In the genomic region with DNA sequence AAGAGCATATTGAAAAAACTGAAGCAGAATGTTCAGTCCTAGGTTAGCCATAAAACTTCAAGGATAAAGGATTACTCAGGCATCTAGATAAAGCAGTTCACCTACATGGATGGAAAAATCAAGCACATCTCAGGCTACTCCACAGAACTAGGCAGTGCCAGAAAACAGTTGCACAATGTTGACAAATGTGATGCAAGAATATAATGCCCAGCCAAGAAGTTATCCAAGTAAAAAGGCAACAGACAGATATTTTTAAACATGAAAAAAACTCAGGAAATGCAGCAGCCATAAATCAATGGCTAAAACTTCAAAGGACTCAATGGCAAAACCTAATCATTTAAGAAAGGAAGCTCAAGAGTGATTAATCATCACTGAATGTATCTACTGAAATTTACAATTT, we compare ENCODE assay signal across 2 cellular contexts.
TF ChIP-seq lines count a peak whose summit lies in the region.

No MANE protein-coding gene starts in this region.

TF ChIP-seq in IMR-90, 13 proteins besides CTCF, POLR2A, EP300 and RAD21 (continued from another document):
- TF ChIP-seq CEBPB (IDR thresholded peaks at IDR 0.05; ENCODE audit: low read depth, low read length), result peak; percentile 83

TF ChIP-seq in SK-N-SH treated with all-trans-retinoic acid at 6 μM for 48 hours, 23 proteins besides CTCF, POLR2A, EP300 and RAD21:
- TF ChIP-seq, protein P1, sequence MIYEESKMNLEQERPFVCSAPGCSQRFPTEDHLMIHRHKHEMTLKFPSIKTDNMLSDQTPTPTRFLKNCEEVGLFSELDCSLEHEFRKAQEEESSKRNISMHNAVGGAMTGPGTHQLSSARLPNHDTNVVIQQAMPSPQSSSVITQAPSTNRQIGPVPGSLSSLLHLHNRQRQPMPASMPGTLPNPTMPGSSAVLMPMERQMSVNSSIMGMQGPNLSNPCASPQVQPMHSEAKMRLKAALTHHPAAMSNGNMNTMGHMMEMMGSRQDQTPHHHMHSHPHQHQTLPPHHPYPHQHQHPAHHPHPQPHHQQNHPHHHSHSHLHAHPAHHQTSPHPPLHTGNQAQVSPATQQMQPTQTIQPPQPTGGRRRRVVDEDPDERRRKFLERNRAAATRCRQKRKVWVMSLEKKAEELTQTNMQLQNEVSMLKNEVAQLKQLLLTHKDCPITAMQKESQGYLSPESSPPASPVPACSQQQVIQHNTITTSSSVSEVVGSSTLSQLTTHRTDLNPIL (CRISPR knock-in tag; IDR thresholded peaks at IDR 0.05; ENCODE audit: low read depth), result no peak
- no peak for TF ChIP-seq ARNTL (CRISPR knock-in tag; IDR thresholded peaks at IDR 0.05; ENCODE audit: borderline replicate concordance, low read depth)
- TF ChIP-seq, protein P2, sequence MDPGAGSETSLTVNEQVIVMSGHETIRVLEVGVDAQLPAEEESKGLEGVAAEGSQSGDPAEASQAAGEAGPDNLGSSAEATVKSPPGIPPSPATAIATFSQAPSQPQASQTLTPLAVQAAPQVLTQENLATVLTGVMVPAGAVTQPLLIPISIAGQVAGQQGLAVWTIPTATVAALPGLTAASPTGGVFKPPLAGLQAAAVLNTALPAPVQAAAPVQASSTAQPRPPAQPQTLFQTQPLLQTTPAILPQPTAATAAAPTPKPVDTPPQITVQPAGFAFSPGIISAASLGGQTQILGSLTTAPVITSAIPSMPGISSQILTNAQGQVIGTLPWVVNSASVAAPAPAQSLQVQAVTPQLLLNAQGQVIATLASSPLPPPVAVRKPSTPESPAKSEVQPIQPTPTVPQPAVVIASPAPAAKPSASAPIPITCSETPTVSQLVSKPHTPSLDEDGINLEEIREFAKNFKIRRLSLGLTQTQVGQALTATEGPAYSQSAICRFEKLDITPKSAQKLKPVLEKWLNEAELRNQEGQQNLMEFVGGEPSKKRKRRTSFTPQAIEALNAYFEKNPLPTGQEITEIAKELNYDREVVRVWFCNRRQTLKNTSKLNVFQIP (CRISPR knock-in tag; IDR thresholded peaks at IDR 0.05; ENCODE audit: borderline replicate concordance, low read depth), result no peak
- TF ChIP-seq ZNF565 (CRISPR knock-in tag; conservative IDR thresholded peaks at IDR 0.05; ENCODE audit: low read depth), result no peak
- TF ChIP-seq BACH2 (CRISPR knock-in tag; IDR thresholded peaks at IDR 0.05; ENCODE audit: borderline replicate concordance), result no peak
- no peak for TF ChIP-seq ZC3H10 (CRISPR knock-in tag; IDR thresholded peaks at IDR 0.05)
- TF ChIP-seq, protein P3, sequence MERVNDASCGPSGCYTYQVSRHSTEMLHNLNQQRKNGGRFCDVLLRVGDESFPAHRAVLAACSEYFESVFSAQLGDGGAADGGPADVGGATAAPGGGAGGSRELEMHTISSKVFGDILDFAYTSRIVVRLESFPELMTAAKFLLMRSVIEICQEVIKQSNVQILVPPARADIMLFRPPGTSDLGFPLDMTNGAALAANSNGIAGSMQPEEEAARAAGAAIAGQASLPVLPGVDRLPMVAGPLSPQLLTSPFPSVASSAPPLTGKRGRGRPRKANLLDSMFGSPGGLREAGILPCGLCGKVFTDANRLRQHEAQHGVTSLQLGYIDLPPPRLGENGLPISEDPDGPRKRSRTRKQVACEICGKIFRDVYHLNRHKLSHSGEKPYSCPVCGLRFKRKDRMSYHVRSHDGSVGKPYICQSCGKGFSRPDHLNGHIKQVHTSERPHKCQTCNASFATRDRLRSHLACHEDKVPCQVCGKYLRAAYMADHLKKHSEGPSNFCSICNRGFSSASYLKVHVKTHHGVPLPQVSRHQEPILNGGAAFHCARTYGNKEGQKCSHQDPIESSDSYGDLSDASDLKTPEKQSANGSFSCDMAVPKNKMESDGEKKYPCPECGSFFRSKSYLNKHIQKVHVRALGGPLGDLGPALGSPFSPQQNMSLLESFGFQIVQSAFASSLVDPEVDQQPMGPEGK (CRISPR knock-in tag; IDR thresholded peaks at IDR 0.05; ENCODE audit: borderline replicate concordance), result no peak
- no peak for TF ChIP-seq SNAI2 (CRISPR knock-in tag; IDR thresholded peaks at IDR 0.05)
- TF ChIP-seq ZNF8 (CRISPR knock-in tag; IDR thresholded peaks at IDR 0.05), result no peak
- no peak for TF ChIP-seq TCF4 (CRISPR knock-in tag; IDR thresholded peaks at IDR 0.05; ENCODE audit: borderline replicate concordance)
- TF ChIP-seq PPARA (CRISPR knock-in tag; IDR thresholded peaks at IDR 0.05; ENCODE audit: borderline replicate concordance), result no peak
- TF ChIP-seq, protein P4, sequence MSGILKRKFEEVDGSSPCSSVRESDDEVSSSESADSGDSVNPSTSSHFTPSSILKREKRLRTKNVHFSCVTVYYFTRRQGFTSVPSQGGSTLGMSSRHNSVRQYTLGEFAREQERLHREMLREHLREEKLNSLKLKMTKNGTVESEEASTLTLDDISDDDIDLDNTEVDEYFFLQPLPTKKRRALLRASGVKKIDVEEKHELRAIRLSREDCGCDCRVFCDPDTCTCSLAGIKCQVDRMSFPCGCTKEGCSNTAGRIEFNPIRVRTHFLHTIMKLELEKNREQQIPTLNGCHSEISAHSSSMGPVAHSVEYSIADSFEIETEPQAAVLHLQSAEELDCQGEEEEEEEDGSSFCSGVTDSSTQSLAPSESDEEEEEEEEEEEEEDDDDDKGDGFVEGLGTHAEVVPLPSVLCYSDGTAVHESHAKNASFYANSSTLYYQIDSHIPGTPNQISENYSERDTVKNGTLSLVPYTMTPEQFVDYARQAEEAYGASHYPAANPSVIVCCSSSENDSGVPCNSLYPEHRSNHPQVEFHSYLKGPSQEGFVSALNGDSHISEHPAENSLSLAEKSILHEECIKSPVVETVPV (CRISPR knock-in tag; IDR thresholded peaks at IDR 0.05), result no peak
- TF ChIP-seq ZFP3 (CRISPR knock-in tag; IDR thresholded peaks at IDR 0.05), result no peak
- no peak for TF ChIP-seq ISL1 (CRISPR knock-in tag; IDR thresholded peaks at IDR 0.05)
- TF ChIP-seq CSDC2 (CRISPR knock-in tag; IDR thresholded peaks at IDR 0.05), result no peak
- TF ChIP-seq ZNF70 (CRISPR knock-in tag; IDR thresholded peaks at IDR 0.05), result no peak
- TF ChIP-seq TOX (CRISPR knock-in tag; IDR thresholded peaks at IDR 0.05; ENCODE audit: borderline replicate concordance), result no peak
- TF ChIP-seq, protein P5, sequence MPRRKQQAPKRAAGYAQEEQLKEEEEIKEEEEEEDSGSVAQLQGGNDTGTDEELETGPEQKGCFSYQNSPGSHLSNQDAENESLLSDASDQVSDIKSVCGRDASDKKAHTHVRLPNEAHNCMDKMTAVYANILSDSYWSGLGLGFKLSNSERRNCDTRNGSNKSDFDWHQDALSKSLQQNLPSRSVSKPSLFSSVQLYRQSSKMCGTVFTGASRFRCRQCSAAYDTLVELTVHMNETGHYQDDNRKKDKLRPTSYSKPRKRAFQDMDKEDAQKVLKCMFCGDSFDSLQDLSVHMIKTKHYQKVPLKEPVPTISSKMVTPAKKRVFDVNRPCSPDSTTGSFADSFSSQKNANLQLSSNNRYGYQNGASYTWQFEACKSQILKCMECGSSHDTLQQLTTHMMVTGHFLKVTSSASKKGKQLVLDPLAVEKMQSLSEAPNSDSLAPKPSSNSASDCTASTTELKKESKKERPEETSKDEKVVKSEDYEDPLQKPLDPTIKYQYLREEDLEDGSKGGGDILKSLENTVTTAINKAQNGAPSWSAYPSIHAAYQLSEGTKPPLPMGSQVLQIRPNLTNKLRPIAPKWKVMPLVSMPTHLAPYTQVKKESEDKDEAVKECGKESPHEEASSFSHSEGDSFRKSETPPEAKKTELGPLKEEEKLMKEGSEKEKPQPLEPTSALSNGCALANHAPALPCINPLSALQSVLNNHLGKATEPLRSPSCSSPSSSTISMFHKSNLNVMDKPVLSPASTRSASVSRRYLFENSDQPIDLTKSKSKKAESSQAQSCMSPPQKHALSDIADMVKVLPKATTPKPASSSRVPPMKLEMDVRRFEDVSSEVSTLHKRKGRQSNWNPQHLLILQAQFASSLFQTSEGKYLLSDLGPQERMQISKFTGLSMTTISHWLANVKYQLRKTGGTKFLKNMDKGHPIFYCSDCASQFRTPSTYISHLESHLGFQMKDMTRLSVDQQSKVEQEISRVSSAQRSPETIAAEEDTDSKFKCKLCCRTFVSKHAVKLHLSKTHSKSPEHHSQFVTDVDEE (CRISPR knock-in tag; IDR thresholded peaks at IDR 0.05), result no peak
- no peak for TF ChIP-seq ZFP30 (CRISPR knock-in tag; IDR thresholded peaks at IDR 0.05)
